21 cellular contexts compared by ENCODE assay signal in genomic region chr7:122132341-122132740, GRCh38. TPM values are rescaled to one million over a fixed set of nuclear protein-coding genes. Genes with fewer than 3 reads are reported as not detected.
DNase-seq lines count a peak whose midpoint lies in the region; ATAC-seq and TF ChIP-seq lines count a peak whose summit lies in the region.
"Had no signal": no experiment of that assay in that cellular context is flagged by ENCODE, and none has a peak within 500 bp of the region (broad histone marks: within the 10 kb centered on the region; RNA-seq: fewer than 3 reads in every experiment).

No MANE protein-coding gene starts in this region.

- CTCF ChIA-PET in CD4-positive, alpha-beta memory T cell (lab: Charles Lee; ENCODE audit: partially characterized antibody): no interaction called here

- peaks cover 37% of the 10 kb centered on the region for H3K4me1 Mint-ChIP-seq in HFFc6 (ENCODE audit: low read depth)
- H3K4me1 Mint-ChIP-seq in CD4-positive, alpha-beta memory T cell: peaks cover 6 to 8% (median 7%) of the 10 kb centered on the region in 4 donors
- H3K4me1 Mint-ChIP-seq in effector memory CD8-positive, alpha-beta T cell (ENCODE audit: low read depth in 2 of 2): peaks cover 3 to 7% of the 10 kb centered on the region in 2 donors

- H3K79me2 ChIP-seq in ACC112 (ENCODE audit: control insufficient read depth, insufficient read depth, low read length, unreplicated experiment): peaks cover 18% of the 10 kb centered on the region

- H3K27me3 ChIP-seq in ACC112 (ENCODE audit: insufficient read depth, low read length) (no peaks in the 10 kb centered on the region), upper lobe of right lung (no peaks in the 10 kb centered on the region)
- H3K27me3 ChIP-seq in CD4-positive, alpha-beta memory T cell (ENCODE audit: insufficient read depth, low read length): no peaks in the 10 kb centered on the region
- H3K27me3 ChIP-seq: adrenal gland, heart right ventricle had no signal

- intact Hi-C loops in CD4-positive, alpha-beta memory T cell (cut with micrococcal nuclease): no loop called here
- intact Hi-C loops in upper lobe of right lung (cut with DNase I): no loop called here

- peak overlapping the region; percentile 54; the same call in 1 of the 2 replicates for H3K27ac Mint-ChIP-seq in HFFc6
- H3K27ac Mint-ChIP-seq in CD4-positive, alpha-beta memory T cell: no peak overlapping the region
- no peak overlapping the region for H3K27ac Mint-ChIP-seq in effector memory CD8-positive, alpha-beta T cell
- H3K27ac Mint-ChIP-seq: CD8-positive, alpha-beta T cell; mesothelial cell of epicardium had no signal

- peaks cover 4% of the 10 kb centered on the region; the same call in 1 of the 2 replicates for H3K36me3 Mint-ChIP-seq in HFFc6 (ENCODE audit: low read depth)
- no peaks in the 10 kb centered on the region for H3K36me3 Mint-ChIP-seq in CD4-positive, alpha-beta memory T cell
- H3K36me3 Mint-ChIP-seq in effector memory CD8-positive, alpha-beta T cell (ENCODE audit: insufficient read depth): peaks cover 2% of the 10 kb centered on the region
- H3K36me3 Mint-ChIP-seq: CD8-positive, alpha-beta T cell had no signal

- no peak overlapping the region for H2AFZ ChIP-seq in ACC112 (ENCODE audit: low read length, unreplicated experiment)

- no peak overlapping the region for H3K4me3 Mint-ChIP-seq in HFFc6
- H3K4me3 Mint-ChIP-seq in CD4-positive, alpha-beta memory T cell: no peak overlapping the region
- no peak overlapping the region for H3K4me3 Mint-ChIP-seq in effector memory CD8-positive, alpha-beta T cell
- H3K4me3 Mint-ChIP-seq: CD8-positive, alpha-beta T cell; mesothelial cell of epicardium; neural crest cell had no signal

- H3K36me3 ChIP-seq in ACC112 (ENCODE audit: insufficient read depth, low read length): no peaks in the 10 kb centered on the region
- H3K36me3 ChIP-seq in CD4-positive, alpha-beta memory T cell (ENCODE audit: insufficient read depth, low read length): no peaks in the 10 kb centered on the region
- peaks cover 9% of the 10 kb centered on the region for H3K36me3 ChIP-seq in upper lobe of right lung
- H3K36me3 ChIP-seq: adrenal gland had no signal

- no peak overlapping the region for H3K4me3 ChIP-seq in ACC112 (ENCODE audit: low read depth, low read length)
- H3K4me3 ChIP-seq in CD4-positive, alpha-beta memory T cell (ENCODE audit: low read length in 2 of 2): no peak overlapping the region
- H3K4me3 ChIP-seq in upper lobe of right lung: no peak overlapping the region
- H3K4me3 ChIP-seq: adrenal gland, heart right ventricle had no signal

- 0 out of 2 replicates have a peak overlapping the region, but pooled peaks have one; percentile 19 for H3K27ac ChIP-seq in ACC112 (ENCODE audit: low read depth, low read length)
- H3K27ac ChIP-seq in CD4-positive, alpha-beta memory T cell (ENCODE audit: low read depth, low read length): no peak overlapping the region
- no peak overlapping the region for H3K27ac ChIP-seq in upper lobe of right lung
- H3K27ac ChIP-seq: adrenal gland, heart right ventricle had no signal

- H3K4me1 ChIP-seq in ACC112 (ENCODE audit: control insufficient read depth, insufficient read depth, low read length, unreplicated experiment) (peaks cover 9% of the 10 kb centered on the region), upper lobe of right lung (peaks cover 10% of the 10 kb centered on the region)
- H3K4me1 ChIP-seq in CD4-positive, alpha-beta memory T cell (ENCODE audit: insufficient read depth, low read length): peaks cover 9% of the 10 kb centered on the region

- H3K9me3 Mint-ChIP-seq in HFFc6: no peaks in the 10 kb centered on the region
- H3K9me3 Mint-ChIP-seq in CD4-positive, alpha-beta memory T cell: peaks cover 0 to 4% (median under 1%) of the 10 kb centered on the region in 8 donors
- peaks cover 0 to 9% of the 10 kb centered on the region in 2 donors for H3K9me3 Mint-ChIP-seq in effector memory CD8-positive, alpha-beta T cell
- H3K9me3 Mint-ChIP-seq: CD8-positive, alpha-beta T cell; mesothelial cell of epicardium had no signal

- peak; percentile 67 for DNase-seq in HFFc6
- DNase-seq in astrocyte of the hippocampus (ENCODE audit: low read depth, low spot score): peak; percentile 27
- DNase-seq in foreskin melanocyte: peak; percentile 63
- DNase-seq in CD4-positive, alpha-beta memory T cell: no peak
- no peak for DNase-seq in effector memory CD8-positive, alpha-beta T cell
- DNase-seq in NCI-H146 (lab: John Stamatoyannopoulos, UW): no peak
- no peak for DNase-seq in upper lobe of right lung
- DNase-seq: adrenal gland; CD8-positive, alpha-beta T cell; DMS79 treated with DMSO at 0.1 percent for 48 hours; heart right ventricle; kidney; NCI-H2029; NCI-H524; SIG-M5; stimulated activated naive CD4-positive, alpha-beta T cell treated with Interleukin-2 at 50 U/mL for 16 hours had no signal

- peaks cover 0 to 4% of the 10 kb centered on the region in 2 donors for H3K9me3 ChIP-seq in CD4-positive, alpha-beta memory T cell (ENCODE audit: control insufficient read depth in 1 of 2, low read length in 2 of 2)
- H3K9me3 ChIP-seq in upper lobe of right lung: no peaks in the 10 kb centered on the region
- H3K9me3 ChIP-seq: heart right ventricle had no signal

- no peak for TF ChIP-seq CTCF in HFFc6 (IDR thresholded peaks at IDR 0.05)
- no peak for TF ChIP-seq CTCF in upper lobe of right lung (IDR thresholded peaks at IDR 0.05)

- no peaks in the 10 kb centered on the region for H3K27me3 Mint-ChIP-seq in HFFc6 (ENCODE audit: insufficient read depth)
- H3K27me3 Mint-ChIP-seq in CD4-positive, alpha-beta memory T cell: no peaks in the 10 kb centered on the region
- H3K27me3 Mint-ChIP-seq in effector memory CD8-positive, alpha-beta T cell: no peaks in the 10 kb centered on the region

- no peak for ATAC-seq in effector memory CD8-positive, alpha-beta T cell (replicated peaks)
- no peak for ATAC-seq in upper lobe of right lung
- ATAC-seq: activated CD4-positive, CD25-positive, alpha-beta regulatory T cell treated with anti-CD3 and anti-CD28 coated beads, Interleukin-2, amount 50 U/mL, for 24 hours; CD8-positive, alpha-beta T cell; heart right ventricle; HepG2 had no signal

- POLR2A ChIA-PET in CD4-positive, alpha-beta memory T cell (lab: Charles Lee; ENCODE audit: partially characterized antibody): no interaction called here

RNA-seq across cellular contexts. Expression of gene AASS, which starts 11.7 kb away (rescaled TPM):
- 10 to 100 TPM in 2 of 6 experiments, 1 to 10 TPM in 4; 8.1 to 10.2 (median 8.9) TPM for total RNA-seq in HFFc6 (2021; fragmentation: NEBNext Ultra II Directional; extraction: Animal tissue kit (Norgen Biotek cat#: 25700))
- total RNA-seq in CD4-positive, alpha-beta memory T cell: 1 to 10 TPM; 2.6 to 3.0 TPM
- polyA plus RNA-seq in CD4-positive, alpha-beta memory T cell: under 1 TPM in 1 of 2 donors, not detected in 1; 0.79 TPM
- 35.6 TPM for total RNA-seq in upper lobe of right lung

Comparison
In these comparisons a context has a peak if more than half of its experiments do, and no peak if none do; other contexts are left out.
1. DNase-seq: peak in HFFc6 (single experiment), astrocyte of the hippocampus (single experiment) and foreskin melanocyte (single experiment); none in CD4-positive, alpha-beta memory T cell (0 of 5), effector memory CD8-positive, alpha-beta T cell (0 of 3), NCI-H146 (single experiment) and upper lobe of right lung (single experiment).